Comparison of ENCODE assay signal across 34 cellular contexts in genomic region chr14:26004342-26004741, GRCh38.
"Had no signal": no experiment of that assay in that cellular context is flagged by ENCODE, and none has a peak within 500 bp of the region (broad histone marks: within the 10 kb centered on the region; RNA-seq: fewer than 3 reads in every experiment).

No MANE protein-coding gene starts in this region.

- H3K27ac ChIP-seq: KMS-11 had no signal

- H3K4me2 ChIP-seq: KMS-11 had no signal

- H3K36me3 ChIP-seq: MG63 had no signal

- H3K9ac ChIP-seq: KMS-11 had no signal

- H3K27me3 ChIP-seq: MG63 had no signal

- H3K4me3 ChIP-seq: MG63 had no signal

- H3K9me3 ChIP-seq: MG63 had no signal

- DNase-seq: Karpas-422, Kasumi-1, KG1, MG63, MM.1S, MV-4-11, NCI-H1048, NCI-H1092, NCI-H1092 treated with DMSO at 0.1 percent for 48 hours, NCI-H1105, NCI-H1105 treated with DMSO at 0.1 percent for 48 hours, NCI-H1417, NCI-H1417 treated with DMSO at 0.1 percent for 48 hours, NCI-H1436, NCI-H1436 treated with DMSO at 0.1 percent for 48 hours, NCI-H146, NCI-H1694, NCI-H1694 treated with DMSO at 0.1 percent for 48 hours, NCI-H187 treated with DMSO at 0.1 percent for 48 hours, NCI-H1930, NCI-H2029, NCI-H2029 treated with DMSO at 0.1 percent for 48 hours, NCI-H2081, NCI-H2081 treated with DMSO at 0.1 percent for 48 hours, NCI-H2107, NCI-H2171, NCI-H2171 treated with DMSO at 0.1 percent for 48 hours, NCI-H2227 treated with DMSO at 0.1 percent for 48 hours, NCI-H226, NCI-H345, NCI-H446, NCI-H446 treated with DMSO at 0.1 percent for 48 hours, NCI-H510A had no signal
